1 cellular context compared by ENCODE assay signal in genomic region chr6:137051790-137052472, GRCh38.
TF ChIP-seq lines count a peak whose summit lies in the region.

No MANE protein-coding gene starts in this region.

TF ChIP-seq in HCT116, 20 proteins besides CTCF, POLR2A, EP300 and RAD21 (continued from another document):
- TF ChIP-seq ZBTB33 (IDR thresholded peaks at IDR 0.05; ENCODE audit: extremely low read depth, insufficient replicate concordance, low read length), result no peak
- no peak for TF ChIP-seq REST (IDR thresholded peaks at IDR 0.05; ENCODE audit: low read depth)
- TF ChIP-seq FOSL1 (IDR thresholded peaks at IDR 0.05; ENCODE audit: low read depth), result peak; percentile 44; the same call in 1 of the 2 replicates
- TF ChIP-seq POLR2AphosphoS5 (IDR thresholded peaks at IDR 0.05; ENCODE audit: low read depth, low read length), result no peak
- no peak for TF ChIP-seq EZH2phosphoT487 (IDR thresholded peaks at IDR 0.05; ENCODE audit: borderline replicate concordance)
- TF ChIP-seq ELF1 (IDR thresholded peaks at IDR 0.05; ENCODE audit: borderline replicate concordance, low read depth), result no peak
- TF ChIP-seq SRF (IDR thresholded peaks at IDR 0.05; ENCODE audit: low read depth), result no peak
- TF ChIP-seq JUND (IDR thresholded peaks at IDR 0.05), result peak; percentile 49
- no peak for TF ChIP-seq ZFX (IDR thresholded peaks at IDR 0.05)
- no peak for TF ChIP-seq YY1 (IDR thresholded peaks at IDR 0.05; ENCODE audit: extremely low read depth, insufficient replicate concordance, low read depth, low read length)
- no peak for TF ChIP-seq EZH2 (IDR thresholded peaks at IDR 0.05)
- TF ChIP-seq SP1 (IDR thresholded peaks at IDR 0.05; ENCODE audit: low read depth), result no peak
- TF ChIP-seq TCF7L2 (IDR thresholded peaks at IDR 0.05; ENCODE audit: borderline replicate concordance, extremely low read depth, insufficient read depth, insufficient read length), result peak; percentile 96
- no peak for TF ChIP-seq CBX3 (IDR thresholded peaks at IDR 0.05; ENCODE audit: low read depth)
- no peak for TF ChIP-seq EGR1 (IDR thresholded peaks at IDR 0.05; ENCODE audit: low read depth)
- no peak for TF ChIP-seq SIN3A (IDR thresholded peaks at IDR 0.05; ENCODE audit: low read depth)
- no peak for TF ChIP-seq ATF3 (IDR thresholded peaks at IDR 0.05)
TF ChIP-seq in HCT116: peak in this region for 3.
